In genomic region chr4:145155268-145155870, GRCh38 we compare ENCODE assay signal across 14 cellular contexts. TPM values are rescaled to one million over a fixed set of nuclear protein-coding genes. Genes with fewer than 3 reads are reported as not detected.
A peak's percentile ranks its signal among the peaks of the same experiment; 100 is the strongest.
DNase-seq lines count a peak whose midpoint lies in the region; ATAC-seq, FAIRE-seq and TF ChIP-seq lines count a peak whose summit lies in the region.
"Had no signal": no experiment of that assay in that cellular context is flagged by ENCODE, and none has a peak within 500 bp of the region (broad histone marks: within the 10 kb centered on the region; RNA-seq: fewer than 3 reads in every experiment).

No MANE protein-coding gene starts in this region.

- H3K36me3 ChIP-seq in HepG2 (replicated peaks in 1 of 2; ENCODE audit: control insufficient read depth in 1 of 2, insufficient read depth in 2 of 2, low read length in 2 of 2) (peaks cover 10 to 66% of the 10 kb centered on the region in 2 experiments), right lobe of liver (peaks cover 0 to 64% (median 18%) of the 10 kb centered on the region in 4 donors), gastrocnemius medialis (peaks cover 0 to 64% of the 10 kb centered on the region in 2 donors)

- H3K9ac ChIP-seq in HepG2 (ENCODE audit: insufficient read depth, low read depth, low read length): no peak overlapping the region

- H3K4me3 Mint-ChIP-seq in T-helper 17 cell (no peak overlapping the region), endothelial cell (ENCODE audit: unreplicated experiment) (no peak overlapping the region)
- H3K4me3 Mint-ChIP-seq: CD8-positive, alpha-beta T cell had no signal

- peaks cover 4% of the 10 kb centered on the region for H3K36me3 Mint-ChIP-seq in T-helper 17 cell (ENCODE audit: low read depth)
- peaks cover 10% of the 10 kb centered on the region for H3K36me3 Mint-ChIP-seq in endothelial cell (ENCODE audit: low read depth, unreplicated experiment)

- no peak for ATAC-seq in HepG2
- ATAC-seq in right lobe of liver: no peak
- no peak for ATAC-seq in T-helper 17 cell
- no peak for ATAC-seq in gastrocnemius medialis
- no peak for ATAC-seq in GM18868 (IDR thresholded peaks at IDR 0.05; ENCODE audit: unreplicated experiment)
- ATAC-seq in HG02970 (IDR thresholded peaks at IDR 0.05; ENCODE audit: low FRiP score, unreplicated experiment): no peak
- ATAC-seq: CD8-positive, alpha-beta T cell had no signal

- POLR2A ChIA-PET in HepG2 (lab: Yijun Ruan, JAX): no interaction called here

- FAIRE-seq in HepG2 (lab: Jason Lieb, UNC): no peak
- FAIRE-seq: A204.1, H54 had no signal

- TF ChIP-seq EP300 in HepG2 (IDR thresholded peaks at IDR 0.05; ENCODE audit: low read depth in 2 of 2, low read length in 2 of 2): no peak
- TF ChIP-seq EP300 in HepG2 (CRISPR knock-in tag; IDR thresholded peaks at IDR 0.05; ENCODE audit: borderline replicate concordance): no peak

- in situ Hi-C loops in HepG2 (cut with HindIII; ENCODE audit: extremely low pct_ligation_motif_present, low pct_unique_long_range_greater_than_20kb): no loop called here
- in situ Hi-C loops in gastrocnemius medialis (cut with MboI; ENCODE audit: low sequenced_read_pairs in 4 of 4): loop anchor here in 1 of 4 donors (10.0 kb wide), 1 partner anchor 51 kb away; no protein-coding TSS in a partner anchor

- no TSS peak for BruUV-seq in HepG2 (replicated peaks; lab: Mats Ljungman, UMichigan)

- H3K4me1 Mint-ChIP-seq in T-helper 17 cell (peaks cover 5% of the 10 kb centered on the region), endothelial cell (ENCODE audit: unreplicated experiment) (peaks cover 10% of the 10 kb centered on the region)

- TF ChIP-seq CTCF in HepG2 (CRISPR knock-in tag; IDR thresholded peaks at IDR 0.05) (no peak), right lobe of liver (IDR thresholded peaks at IDR 0.05) (no peak), endothelial cell (IDR thresholded peaks at IDR 0.05; ENCODE audit: unreplicated experiment) (no peak), gastrocnemius medialis (IDR thresholded peaks at IDR 0.05 in 4 of 5, conservative IDR thresholded peaks at IDR 0.05 in 1 of 5) (no peak)

- H3K4me3 ChIP-seq in HepG2 (replicated peaks in 1 of 3; ENCODE audit: insufficient read depth in 1 of 3, low read depth in 2 of 3, low read length in 3 of 3): no peak overlapping the region
- no peak overlapping the region for H3K4me3 ChIP-seq in right lobe of liver
- no peak overlapping the region for H3K4me3 ChIP-seq in gastrocnemius medialis

- H3K9me3 Mint-ChIP-seq in endothelial cell (ENCODE audit: unreplicated experiment): no peaks in the 10 kb centered on the region
- H3K9me3 Mint-ChIP-seq: CD8-positive, alpha-beta T cell had no signal

- CTCF ChIA-PET in HepG2 (lab: Yijun Ruan, JAX; ENCODE audit: low intra/inter-chr PET ratio, low total read pairs): interaction anchor here (1.1 to 1.8 kb wide), 3 partner anchors 402 to 454 kb away, joined by 3 to 6 read pairs (median 4); no protein-coding TSS in a partner anchor

- H3K27ac ChIP-seq in HepG2 (ENCODE audit: extremely low read length, insufficient read depth, low read length): no peak overlapping the region
- no peak overlapping the region for H3K27ac ChIP-seq in right lobe of liver
- peak overlapping the region; percentile 24 to 73 (median 67) for H3K27ac ChIP-seq in gastrocnemius medialis
- H3K27ac ChIP-seq: C4-2B had no signal

- no peak overlapping the region for H3K4me2 ChIP-seq in HepG2 (ENCODE audit: low read depth, low read length)

- H3K4me1 ChIP-seq in HepG2 (ENCODE audit: insufficient read depth, low read length): no peaks in the 10 kb centered on the region
- H3K4me1 ChIP-seq in right lobe of liver: no peaks in the 10 kb centered on the region
- peaks cover 13 to 22% of the 10 kb centered on the region in 2 donors for H3K4me1 ChIP-seq in gastrocnemius medialis
- H3K4me1 ChIP-seq: BE2C had no signal

- TF ChIP-seq POLR2A in HepG2 (IDR thresholded peaks at IDR 0.05; ENCODE audit: insufficient read depth in 1 of 2, low read depth in 2 of 2, low read length in 2 of 2) (no peak), right lobe of liver (IDR thresholded peaks at IDR 0.05) (no peak), gastrocnemius medialis (IDR thresholded peaks at IDR 0.05) (no peak)

- no peak for DNase-seq in HepG2 (ENCODE audit: low spot score)
- DNase-seq in right lobe of liver: no peak
- DNase-seq in T-helper 17 cell: no peak
- no peak for DNase-seq in endothelial cell (ENCODE audit: low spot score)
- DNase-seq in gastrocnemius medialis: no peak
- DNase-seq in stimulated activated naive CD4-positive, alpha-beta T cell (lab: John Stamatoyannopoulos, UW): no peak
- DNase-seq: CD8-positive, alpha-beta T cell; GF-D8 had no signal

- TF ChIP-seq RAD21 in HepG2 (CRISPR knock-in tag; IDR thresholded peaks at IDR 0.05): no peak

- H2AFZ ChIP-seq in HepG2 (ENCODE audit: low read length): no peak overlapping the region

- intact Hi-C loops in HepG2 (cut with micrococcal nuclease; ENCODE audit: unreplicated experiment): no loop called here
- intact Hi-C loops in right lobe of liver (cut with DNase I): no loop called here
- intact Hi-C loops in gastrocnemius medialis (cut with DNase I; ENCODE audit: low total_unique reads): loop anchor here (2.0 to 5.0 kb wide), 2 partner anchors 23 to 62 kb away; no protein-coding TSS in a partner anchor

- H4K20me1 ChIP-seq in HepG2 (ENCODE audit: insufficient read depth, low read length): no peaks in the 10 kb centered on the region; the same call in 1 of the 2 replicates

- WGBS in HepG2 (ENCODE audit: low lambda C conversion rate): 90% methylated on average over 2 of the region's 2 CpGs
- WGBS in right lobe of liver (ENCODE audit: insufficient coverage, low coverage, low lambda C conversion rate, missing lambda C conversion rate): 55% methylated on average over 2 of the region's 2 CpGs

- no peaks in the 10 kb centered on the region for H3K79me2 ChIP-seq in HepG2 (ENCODE audit: insufficient read depth, low read length)

- H3K9me3 ChIP-seq in HepG2 (ENCODE audit: low read length) (no peaks in the 10 kb centered on the region), right lobe of liver (no peaks in the 10 kb centered on the region), T-helper 17 cell (ENCODE audit: control insufficient read depth, low read length, poor library complexity, severe bottlenecking) (no peaks in the 10 kb centered on the region), gastrocnemius medialis (no peaks in the 10 kb centered on the region)
- H3K9me3 ChIP-seq: BE2C had no signal

- H3K27me3 ChIP-seq in HepG2 (ENCODE audit: control insufficient read depth in 1 of 2, insufficient read depth in 2 of 2, low read length in 2 of 2): no peaks in the 10 kb centered on the region
- no peaks in the 10 kb centered on the region for H3K27me3 ChIP-seq in right lobe of liver
- no peaks in the 10 kb centered on the region for H3K27me3 ChIP-seq in gastrocnemius medialis
- H3K27me3 ChIP-seq: BE2C had no signal

- H3K27ac Mint-ChIP-seq in T-helper 17 cell (peak overlapping the region; percentile 49), endothelial cell (ENCODE audit: unreplicated experiment) (peak overlapping the region; percentile 93)
- H3K27ac Mint-ChIP-seq: CD8-positive, alpha-beta T cell had no signal

- H3K27me3 Mint-ChIP-seq in T-helper 17 cell (no peaks in the 10 kb centered on the region), endothelial cell (ENCODE audit: unreplicated experiment) (no peaks in the 10 kb centered on the region)

RNA-seq across cellular contexts. Expression of gene OTUD4, which starts 25.0 kb away (rescaled TPM):
- total RNA-seq in HepG2 (2016; rRNA removed; fragmentation: Illumina TruSeq; extraction: Trizol) (16.1 and 21.1 TPM in 2 replicates), right lobe of liver (10 to 100 TPM; 13.8 to 25.6 (median 20.2) TPM), T-helper 17 cell (10 to 100 TPM; 60.9 to 63.8 TPM), endothelial cell (ENCODE audit: unreplicated experiment) (43.1 TPM), gastrocnemius medialis (10 to 100 TPM; 32.6 to 61.1 (median 47.9) TPM)
- 5.8 and 7.3 TPM in 2 replicates for total RNA-seq in HepG2 (2016; cell fraction: cytosol; rRNA removed; fragmentation: Illumina TruSeq; extraction: Trizol; ENCODE audit: low read depth)
- total RNA-seq in HepG2 (2016; cell fraction: insoluble cytoplasmic fraction; rRNA removed; fragmentation: Illumina TruSeq; extraction: Trizol): 15.5 and 21.2 TPM in 2 replicates
- 7.7 and 9.2 TPM in 2 replicates for total RNA-seq in HepG2 (2016; cell fraction: membrane; rRNA removed; fragmentation: Illumina TruSeq; extraction: Trizol)
- total RNA-seq in HepG2 (2016; cell fraction: nucleus; rRNA removed; fragmentation: Illumina TruSeq; extraction: Trizol): 36.4 and 37.2 TPM in 2 replicates
- polyA plus RNA-seq in HepG2 (2011; rRNA removed): 14.7 and 18.0 TPM in 2 replicates
- 7.3 and 11.8 TPM in 2 replicates for polyA plus RNA-seq in HepG2 (2011; cell fraction: cytosol; rRNA removed)
- 14.7 and 19.7 TPM in 2 replicates for polyA plus RNA-seq in HepG2 (2011; cell fraction: nucleus; rRNA removed)
- polyA plus RNA-seq in HepG2 (2012): 17.3 and 19.5 TPM in 2 replicates
- 0.61 and 0.79 TPM in 2 replicates for polyA plus RNA-seq in HepG2 (2016; cell fraction: cytosol; fragmentation: Illumina TruSeq; extraction: Trizol; ENCODE audit: low read depth)
- 20.7 and 21.3 TPM in 2 replicates for polyA plus RNA-seq in HepG2 (2016; cell fraction: insoluble cytoplasmic fraction; fragmentation: Illumina TruSeq; extraction: Trizol; ENCODE audit: low read depth)
- polyA plus RNA-seq in HepG2 (2016; cell fraction: membrane; fragmentation: Illumina TruSeq; extraction: Trizol; ENCODE audit: low read depth): 2.2 and 2.9 TPM in 2 replicates
- 31.2 and 36.5 TPM in 2 replicates for polyA plus RNA-seq in HepG2 (2016; cell fraction: nucleus; fragmentation: Illumina TruSeq; extraction: Trizol; ENCODE audit: insufficient read depth, low read depth)
- 28.1 and 29.5 TPM in 2 replicates for polyA minus RNA-seq in HepG2 (2011; rRNA and poly(A)+ RNA removed; ENCODE audit: low replicate concordance)
- 23.0 and 27.3 TPM in 2 replicates for polyA minus RNA-seq in HepG2 (2011; cell fraction: cytosol; rRNA and poly(A)+ RNA removed)
- 64.8 and 79.4 TPM in 2 replicates for polyA minus RNA-seq in HepG2 (2011; cell fraction: nucleus; rRNA and poly(A)+ RNA removed)

RNA-seq across cellular contexts. Expression of gene ABCE1, which starts 57.3 kb away (rescaled TPM):
- 139 and 226 TPM in 2 replicates for total RNA-seq in HepG2 (2016; rRNA removed; fragmentation: Illumina TruSeq; extraction: Trizol)
- 12.4 and 15.6 TPM in 2 replicates for total RNA-seq in HepG2 (2016; cell fraction: cytosol; rRNA removed; fragmentation: Illumina TruSeq; extraction: Trizol; ENCODE audit: low read depth)
- 135 and 236 TPM in 2 replicates for total RNA-seq in HepG2 (2016; cell fraction: insoluble cytoplasmic fraction; rRNA removed; fragmentation: Illumina TruSeq; extraction: Trizol)
- 35.0 and 36.7 TPM in 2 replicates for total RNA-seq in HepG2 (2016; cell fraction: membrane; rRNA removed; fragmentation: Illumina TruSeq; extraction: Trizol)
- 101 TPM in 2 replicates for total RNA-seq in HepG2 (2016; cell fraction: nucleus; rRNA removed; fragmentation: Illumina TruSeq; extraction: Trizol)
- polyA plus RNA-seq in HepG2 (2011; rRNA removed): 50.4 and 50.8 TPM in 2 replicates
- 29.9 and 40.2 TPM in 2 replicates for polyA plus RNA-seq in HepG2 (2011; cell fraction: cytosol; rRNA removed)
- 46.4 and 64.4 TPM in 2 replicates for polyA plus RNA-seq in HepG2 (2011; cell fraction: nucleus; rRNA removed)
- polyA plus RNA-seq in HepG2 (2012): 51.4 and 68.4 TPM in 2 replicates
- 3.5 and 3.9 TPM in 2 replicates for polyA plus RNA-seq in HepG2 (2016; cell fraction: cytosol; fragmentation: Illumina TruSeq; extraction: Trizol; ENCODE audit: low read depth)
- polyA plus RNA-seq in HepG2 (2016; cell fraction: insoluble cytoplasmic fraction; fragmentation: Illumina TruSeq; extraction: Trizol; ENCODE audit: low read depth): 137 and 143 TPM in 2 replicates
- 12.4 and 15.0 TPM in 2 replicates for polyA plus RNA-seq in HepG2 (2016; cell fraction: membrane; fragmentation: Illumina TruSeq; extraction: Trizol; ENCODE audit: low read depth)
- 82.6 and 86.1 TPM in 2 replicates for polyA plus RNA-seq in HepG2 (2016; cell fraction: nucleus; fragmentation: Illumina TruSeq; extraction: Trizol; ENCODE audit: insufficient read depth, low read depth)
- polyA minus RNA-seq in HepG2 (2011; rRNA and poly(A)+ RNA removed; ENCODE audit: low replicate concordance): 44.6 and 47.2 TPM in 2 replicates
- polyA minus RNA-seq in HepG2 (2011; cell fraction: cytosol; rRNA and poly(A)+ RNA removed): 35.7 and 42.2 TPM in 2 replicates
- polyA minus RNA-seq in HepG2 (2011; cell fraction: nucleus; rRNA and poly(A)+ RNA removed): 80.1 and 90.1 TPM in 2 replicates
- 10 to 100 TPM; 14.4 to 57.7 (median 28.9) TPM for total RNA-seq in right lobe of liver
- total RNA-seq in T-helper 17 cell: 10 to 100 TPM; 39.6 to 43.4 TPM
- total RNA-seq in endothelial cell (ENCODE audit: unreplicated experiment): 41.7 TPM
- 10 to 100 TPM; 42.9 to 79.3 (median 62.5) TPM for total RNA-seq in gastrocnemius medialis

RNA-seq across cellular contexts. Expression of gene ANAPC10, which starts 57.4 kb away (rescaled TPM):
- total RNA-seq in HepG2 (2016; rRNA removed; fragmentation: Illumina TruSeq; extraction: Trizol) (32.7 and 37.8 TPM in 2 replicates), right lobe of liver (10 to 100 TPM in 1 of 6 experiments, 1 to 10 TPM in 5; 6.0 to 13.0 (median 8.3) TPM), T-helper 17 cell (10 to 100 TPM; 22.2 to 22.7 TPM), endothelial cell (ENCODE audit: unreplicated experiment) (20.2 TPM), gastrocnemius medialis (10 to 100 TPM; 17.7 to 33.6 (median 24.9) TPM)
- 14.9 and 19.5 TPM in 2 replicates for total RNA-seq in HepG2 (2016; cell fraction: cytosol; rRNA removed; fragmentation: Illumina TruSeq; extraction: Trizol; ENCODE audit: low read depth)
- 31.2 and 41.0 TPM in 2 replicates for total RNA-seq in HepG2 (2016; cell fraction: insoluble cytoplasmic fraction; rRNA removed; fragmentation: Illumina TruSeq; extraction: Trizol)
- total RNA-seq in HepG2 (2016; cell fraction: membrane; rRNA removed; fragmentation: Illumina TruSeq; extraction: Trizol): 14.4 and 18.0 TPM in 2 replicates
- total RNA-seq in HepG2 (2016; cell fraction: nucleus; rRNA removed; fragmentation: Illumina TruSeq; extraction: Trizol): 29.5 and 32.6 TPM in 2 replicates
- 16.8 and 21.9 TPM in 2 replicates for polyA plus RNA-seq in HepG2 (2011; rRNA removed)
- 11.0 and 15.0 TPM in 2 replicates for polyA plus RNA-seq in HepG2 (2011; cell fraction: cytosol; rRNA removed)
- polyA plus RNA-seq in HepG2 (2011; cell fraction: nucleus; rRNA removed): 8.3 and 8.9 TPM in 2 replicates
- 14.6 and 14.9 TPM in 2 replicates for polyA plus RNA-seq in HepG2 (2012)
- polyA plus RNA-seq in HepG2 (2016; cell fraction: cytosol; fragmentation: Illumina TruSeq; extraction: Trizol; ENCODE audit: low read depth): 6.7 and 8.5 TPM in 2 replicates
- polyA plus RNA-seq in HepG2 (2016; cell fraction: insoluble cytoplasmic fraction; fragmentation: Illumina TruSeq; extraction: Trizol; ENCODE audit: low read depth): 40.9 and 44.2 TPM in 2 replicates
- 9.6 and 10.1 TPM in 2 replicates for polyA plus RNA-seq in HepG2 (2016; cell fraction: membrane; fragmentation: Illumina TruSeq; extraction: Trizol; ENCODE audit: low read depth)
- polyA plus RNA-seq in HepG2 (2016; cell fraction: nucleus; fragmentation: Illumina TruSeq; extraction: Trizol; ENCODE audit: insufficient read depth, low read depth): 24.6 and 26.7 TPM in 2 replicates
- 11.6 and 12.2 TPM in 2 replicates for polyA minus RNA-seq in HepG2 (2011; rRNA and poly(A)+ RNA removed; ENCODE audit: low replicate concordance)
- 6.0 and 6.2 TPM in 2 replicates for polyA minus RNA-seq in HepG2 (2011; cell fraction: cytosol; rRNA and poly(A)+ RNA removed)
- polyA minus RNA-seq in HepG2 (2011; cell fraction: nucleus; rRNA and poly(A)+ RNA removed): 47.3 and 50.1 TPM in 2 replicates

Comparison
In these comparisons a context has a peak if more than half of its experiments do, and no peak if none do; other contexts are left out.
1. H3K27ac ChIP-seq: peak in gastrocnemius medialis (4 of 4); none in HepG2 (single experiment) and right lobe of liver (0 of 3).